ENCODE assay signal across 8 cellular contexts in genomic region chr11:65078151-65078550, GRCh38. TPM values are rescaled to one million over a fixed set of nuclear protein-coding genes. Genes with fewer than 3 reads are reported as not detected.
DNase-seq lines count a peak whose midpoint lies in the region; ATAC-seq and TF ChIP-seq lines count a peak whose summit lies in the region.

No MANE protein-coding gene starts in this region.

- CTCF ChIA-PET in GM10248 (lab: Yijun Ruan, JAX), result interaction anchor here (0.6 to 3.6 kb wide), 14 partner anchors 9 to 103 kb away, joined by 3 to 19 read pairs (median 4); partner anchors contain the start of genes ARL2, BATF2, NAALADL1 and TM7SF2

- intact Hi-C loops in mucosa of descending colon (cut with DNase I, micrococcal nuclease) (no loop called here), lower leg skin (cut with DNase I; ENCODE audit: low total_unique reads) (no loop called here)

- POLR2A ChIA-PET in GM10248 (lab: Yijun Ruan, JAX), result no interaction called here

- H3K4me3 ChIP-seq in Karpas-422 (ENCODE audit: low read length) (no peak overlapping the region), WERI-Rb-1 (ENCODE audit: low read depth, low read length) (peak overlapping the region; percentile 12; the same call in 1 of the 2 replicates), mucosa of descending colon (no peak overlapping the region), lower leg skin (ENCODE audit: low read depth, poor library complexity, severe bottlenecking) (no peak overlapping the region)

- H3K36me3 ChIP-seq in Karpas-422 (ENCODE audit: insufficient read depth, low read length) (peaks cover 12% of the 10 kb centered on the region; the same call in 1 of the 2 replicates), WERI-Rb-1 (peaks cover 51% of the 10 kb centered on the region), mucosa of descending colon (ENCODE audit: low read depth) (no peaks in the 10 kb centered on the region)

- TF ChIP-seq CTCF in GM10248 (IDR thresholded peaks at IDR 0.05; ENCODE audit: control extremely low read depth, extremely low read depth, low read depth, missing control alignments) (peak; percentile 78), WERI-Rb-1 (IDR thresholded peaks at IDR 0.05; ENCODE audit: low read depth, low read length) (peak; percentile 90), mucosa of descending colon (IDR thresholded peaks at IDR 0.05) (peak; percentile 71), lower leg skin (IDR thresholded peaks at IDR 0.05) (no peak)

- H3K27ac ChIP-seq in Karpas-422 (ENCODE audit: low read length) (no peak overlapping the region), WERI-Rb-1 (peak overlapping the region; percentile 59)

- H4K20me1 ChIP-seq in Karpas-422 (ENCODE audit: insufficient read depth, low read depth, low read length), result no peaks in the 10 kb centered on the region

- no peak overlapping the region for H2AFZ ChIP-seq in Karpas-422 (ENCODE audit: low read length)

- H3K4me2 ChIP-seq in Karpas-422 (ENCODE audit: low read depth, low read length, poor library complexity, severe bottlenecking), result no peak overlapping the region

- H3K79me2 ChIP-seq in Karpas-422 (ENCODE audit: low read length), result peaks cover 26% of the 10 kb centered on the region

- H3K9me3 ChIP-seq in Karpas-422 (ENCODE audit: low read length), result no peaks in the 10 kb centered on the region
- no peaks in the 10 kb centered on the region for H3K9me3 ChIP-seq in WERI-Rb-1 (ENCODE audit: severe bottlenecking)
- H3K9me3 ChIP-seq in mucosa of descending colon, result no peaks in the 10 kb centered on the region

- DNase-seq in GM10248 (ENCODE audit: extremely low spot score) (peak; percentile 73), Karpas-422 (peak; percentile 83), WERI-Rb-1 (peak; percentile 81), mucosa of descending colon (peak; percentile 64 to 91 (median 86)), foreskin melanocyte (no peak), lower leg skin (ENCODE audit: low spot score in 2 of 2) (no peak)
- DNase-seq in central memory CD4-positive, alpha-beta T cell, result peak; percentile 66
- DNase-seq in stimulated activated naive CD8-positive, alpha-beta T cell treated with anti-CD3 and anti-CD28 coated beads, Interleukin-15, Interleukin-2, amounts not matched to agents 100 U/mL and 50 U/mL, for 24 hours, result peak; percentile 72

- H3K27me3 ChIP-seq in Karpas-422 (ENCODE audit: low read length) (no peaks in the 10 kb centered on the region), WERI-Rb-1 (ENCODE audit: insufficient read depth, low read depth, severe bottlenecking) (no peaks in the 10 kb centered on the region)

- TF ChIP-seq POLR2A in lower leg skin (IDR thresholded peaks at IDR 0.05), result no peak

- ATAC-seq in mucosa of descending colon, result peak; percentile 97
- peak; percentile 69 for ATAC-seq in stimulated activated naive CD8-positive, alpha-beta T cell treated with anti-CD3 and anti-CD28 coated beads, Interleukin-15, Interleukin-2, amounts not matched to agents 100 U/mL and 50 U/mL, for 24 hours

- 57 to 64% methylated on average over 3 of the region's 3 CpGs for WGBS in lower leg skin, 2 donors

- no peak overlapping the region for H3K9ac ChIP-seq in Karpas-422 (ENCODE audit: low read length)

- H3K4me1 ChIP-seq in Karpas-422 (ENCODE audit: low read length), result peaks cover 19% of the 10 kb centered on the region
- H3K4me1 ChIP-seq in mucosa of descending colon (ENCODE audit: low read depth), result peaks cover 6% of the 10 kb centered on the region

- no peaks in the 10 kb centered on the region for H3K9me2 ChIP-seq in Karpas-422 (replicated peaks; ENCODE audit: insufficient read depth, low read length)

RNA-seq across cellular contexts. Expression of gene CDCA5, which starts 5.7 kb away (rescaled TPM):
- 24.3 and 28.2 TPM in 2 replicates for total RNA-seq in Karpas-422 (2014; rRNA removed; shearing (Covaris generic); ENCODE audit: low replicate concordance)
- 10 to 100 TPM in 1 of 3 donors, 1 to 10 TPM in 2; 2.9 to 14.6 (median 4.8) TPM for total RNA-seq in mucosa of descending colon
- 1 to 10 TPM; 1.0 to 2.4 (median 1.7) TPM for total RNA-seq in lower leg skin

RNA-seq across cellular contexts. Expression of gene ZFPL1, which starts 5.9 kb away (rescaled TPM):
- total RNA-seq in Karpas-422 (2014; rRNA removed; shearing (Covaris generic); ENCODE audit: low replicate concordance), result 19.0 and 40.7 TPM in 2 replicates
- 10 to 100 TPM; 36.3 to 50.6 (median 42.6) TPM for total RNA-seq in mucosa of descending colon
- total RNA-seq in lower leg skin, result 10 to 100 TPM; 45.8 to 72.3 (median 54.8) TPM

RNA-seq across cellular contexts. Expression of gene VPS51, which starts 17.9 kb away (rescaled TPM):
- 78.9 and 193 TPM in 2 replicates for total RNA-seq in Karpas-422 (2014; rRNA removed; shearing (Covaris generic); ENCODE audit: low replicate concordance)
- 100 to 1,000 TPM; 149 to 200 (median 156) TPM for total RNA-seq in mucosa of descending colon
- total RNA-seq in lower leg skin, result 100 to 1,000 TPM; 373 to 932 (median 648) TPM

RNA-seq across cellular contexts. Expression of gene NAALADL1, which starts 19.8 kb away (rescaled TPM):
- total RNA-seq in Karpas-422 (2014; rRNA removed; shearing (Covaris generic); ENCODE audit: low replicate concordance), result not detected in 2 replicates
- 10 to 100 TPM in 2 of 3 donors, 1 to 10 TPM in 1; 6.9 to 57.7 (median 32.6) TPM for total RNA-seq in mucosa of descending colon
- total RNA-seq in lower leg skin, result 10 to 100 TPM in 2 of 4 donors, 1 to 10 TPM in 2; 1.5 to 11.9 (median 9.7) TPM

RNA-seq across cellular contexts. Expression of gene TM7SF2, which starts 33.5 kb away (rescaled TPM):
- total RNA-seq in Karpas-422 (2014; rRNA removed; shearing (Covaris generic); ENCODE audit: low replicate concordance), result 160 and 161 TPM in 2 replicates
- total RNA-seq in mucosa of descending colon (10 to 100 TPM; 13.1 to 25.7 (median 23.6) TPM), lower leg skin (100 to 1,000 TPM; 118 to 374 (median 160) TPM)

Comparison
In these comparisons a context has a peak if more than half of its experiments do, and no peak if none do; other contexts are left out.
1. DNase-seq: peak in GM10248 (single experiment), Karpas-422 (single experiment), WERI-Rb-1 (single experiment), central memory CD4-positive, alpha-beta T cell (single experiment), mucosa of descending colon (3 of 3) and stimulated activated naive CD8-positive, alpha-beta T cell treated with anti-CD3 and anti-CD28 coated beads, Interleukin-15, Interleukin-2, amounts not matched to agents 100 U/mL and 50 U/mL, for 24 hours (single experiment); none in foreskin melanocyte (single experiment) and lower leg skin (0 of 2).
2. CTCF ChIP-seq: peak in GM10248 (single experiment), WERI-Rb-1 (single experiment) and mucosa of descending colon (single experiment); none in lower leg skin (0 of 3).